In genomic region chr22:46563381-46564083, GRCh38 we compare ENCODE assay signal across 1 cellular context.
TF ChIP-seq lines count a peak whose summit lies in the region.

No MANE protein-coding gene starts in this region.

TF ChIP-seq in K562, 482 proteins besides CTCF, POLR2A, EP300 and RAD21 (continued from another document and continues in another):
- TF ChIP-seq JUND (IDR thresholded peaks at IDR 0.05; ENCODE audit: borderline replicate concordance, low read depth, low read length): no peak
- TF ChIP-seq JUND (tag; IDR thresholded peaks at IDR 0.05; ENCODE audit: borderline replicate concordance, low read depth, low read length): 0 out of 3 replicates have a peak, but pooled peaks have one; percentile 17
- no peak for TF ChIP-seq ZNF121 (CRISPR knock-in tag; conservative IDR thresholded peaks at IDR 0.05)
- no peak for TF ChIP-seq ZNF586 (CRISPR knock-in tag; conservative IDR thresholded peaks at IDR 0.05)
- TF ChIP-seq, protein P1, sequence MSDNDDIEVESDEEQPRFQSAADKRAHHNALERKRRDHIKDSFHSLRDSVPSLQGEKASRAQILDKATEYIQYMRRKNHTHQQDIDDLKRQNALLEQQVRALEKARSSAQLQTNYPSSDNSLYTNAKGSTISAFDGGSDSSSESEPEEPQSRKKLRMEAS (CRISPR knock-in tag; IDR thresholded peaks at IDR 0.05): peak; percentile 79; the same call in 1 of the 2 replicates
- no peak for TF ChIP-seq KAT7 (CRISPR knock-in tag; IDR thresholded peaks at IDR 0.05; ENCODE audit: borderline replicate concordance)
- no peak for TF ChIP-seq CHAMP1 (IDR thresholded peaks at IDR 0.05)
- TF ChIP-seq ZNF561 (CRISPR knock-in tag; conservative IDR thresholded peaks at IDR 0.05): no peak
- TF ChIP-seq CXXC5 (CRISPR knock-in tag; IDR thresholded peaks at IDR 0.05): 0 out of 2 replicates have a peak, but pooled peaks have one; percentile 28
- no peak for TF ChIP-seq CHD2 (IDR thresholded peaks at IDR 0.05; ENCODE audit: low read depth, low read length)
- TF ChIP-seq ZBTB33 (CRISPR knock-in tag; IDR thresholded peaks at IDR 0.05): peak; percentile 79
- TF ChIP-seq CBX2 (IDR thresholded peaks at IDR 0.05; ENCODE audit: insufficient read depth, low read length, poor library complexity, severe bottlenecking): no peak
- no peak for TF ChIP-seq STAT5A (IDR thresholded peaks at IDR 0.05; ENCODE audit: borderline replicate concordance, low read length)
- TF ChIP-seq CBX1 (IDR thresholded peaks at IDR 0.05; ENCODE audit: low read depth): no peak
- no peak for TF ChIP-seq MAFF (IDR thresholded peaks at IDR 0.05; ENCODE audit: low read length)
- peak; percentile 43; the same call in 1 of the 2 replicates for TF ChIP-seq RBFOX2 (IDR thresholded peaks at IDR 0.05; ENCODE audit: low read depth, low read length)
- TF ChIP-seq ARID3A (IDR thresholded peaks at IDR 0.05; ENCODE audit: borderline replicate concordance, low read depth, low read length): no peak
- TF ChIP-seq ZBTB1 (CRISPR knock-in tag; IDR thresholded peaks at IDR 0.05; ENCODE audit: borderline replicate concordance, low read depth): no peak
- TF ChIP-seq POLR3G (IDR thresholded peaks at IDR 0.05; ENCODE audit: extremely low read depth, insufficient read length, insufficient replicate concordance): no peak
- TF ChIP-seq MAZ (CRISPR knock-in tag; conservative IDR thresholded peaks at IDR 0.05 in 1 of 2, IDR thresholded peaks at IDR 0.05 in 1 of 2): 0 out of 4 replicates have a peak, but pooled peaks have one; percentile 16 to 24
- TF ChIP-seq, protein P2, sequence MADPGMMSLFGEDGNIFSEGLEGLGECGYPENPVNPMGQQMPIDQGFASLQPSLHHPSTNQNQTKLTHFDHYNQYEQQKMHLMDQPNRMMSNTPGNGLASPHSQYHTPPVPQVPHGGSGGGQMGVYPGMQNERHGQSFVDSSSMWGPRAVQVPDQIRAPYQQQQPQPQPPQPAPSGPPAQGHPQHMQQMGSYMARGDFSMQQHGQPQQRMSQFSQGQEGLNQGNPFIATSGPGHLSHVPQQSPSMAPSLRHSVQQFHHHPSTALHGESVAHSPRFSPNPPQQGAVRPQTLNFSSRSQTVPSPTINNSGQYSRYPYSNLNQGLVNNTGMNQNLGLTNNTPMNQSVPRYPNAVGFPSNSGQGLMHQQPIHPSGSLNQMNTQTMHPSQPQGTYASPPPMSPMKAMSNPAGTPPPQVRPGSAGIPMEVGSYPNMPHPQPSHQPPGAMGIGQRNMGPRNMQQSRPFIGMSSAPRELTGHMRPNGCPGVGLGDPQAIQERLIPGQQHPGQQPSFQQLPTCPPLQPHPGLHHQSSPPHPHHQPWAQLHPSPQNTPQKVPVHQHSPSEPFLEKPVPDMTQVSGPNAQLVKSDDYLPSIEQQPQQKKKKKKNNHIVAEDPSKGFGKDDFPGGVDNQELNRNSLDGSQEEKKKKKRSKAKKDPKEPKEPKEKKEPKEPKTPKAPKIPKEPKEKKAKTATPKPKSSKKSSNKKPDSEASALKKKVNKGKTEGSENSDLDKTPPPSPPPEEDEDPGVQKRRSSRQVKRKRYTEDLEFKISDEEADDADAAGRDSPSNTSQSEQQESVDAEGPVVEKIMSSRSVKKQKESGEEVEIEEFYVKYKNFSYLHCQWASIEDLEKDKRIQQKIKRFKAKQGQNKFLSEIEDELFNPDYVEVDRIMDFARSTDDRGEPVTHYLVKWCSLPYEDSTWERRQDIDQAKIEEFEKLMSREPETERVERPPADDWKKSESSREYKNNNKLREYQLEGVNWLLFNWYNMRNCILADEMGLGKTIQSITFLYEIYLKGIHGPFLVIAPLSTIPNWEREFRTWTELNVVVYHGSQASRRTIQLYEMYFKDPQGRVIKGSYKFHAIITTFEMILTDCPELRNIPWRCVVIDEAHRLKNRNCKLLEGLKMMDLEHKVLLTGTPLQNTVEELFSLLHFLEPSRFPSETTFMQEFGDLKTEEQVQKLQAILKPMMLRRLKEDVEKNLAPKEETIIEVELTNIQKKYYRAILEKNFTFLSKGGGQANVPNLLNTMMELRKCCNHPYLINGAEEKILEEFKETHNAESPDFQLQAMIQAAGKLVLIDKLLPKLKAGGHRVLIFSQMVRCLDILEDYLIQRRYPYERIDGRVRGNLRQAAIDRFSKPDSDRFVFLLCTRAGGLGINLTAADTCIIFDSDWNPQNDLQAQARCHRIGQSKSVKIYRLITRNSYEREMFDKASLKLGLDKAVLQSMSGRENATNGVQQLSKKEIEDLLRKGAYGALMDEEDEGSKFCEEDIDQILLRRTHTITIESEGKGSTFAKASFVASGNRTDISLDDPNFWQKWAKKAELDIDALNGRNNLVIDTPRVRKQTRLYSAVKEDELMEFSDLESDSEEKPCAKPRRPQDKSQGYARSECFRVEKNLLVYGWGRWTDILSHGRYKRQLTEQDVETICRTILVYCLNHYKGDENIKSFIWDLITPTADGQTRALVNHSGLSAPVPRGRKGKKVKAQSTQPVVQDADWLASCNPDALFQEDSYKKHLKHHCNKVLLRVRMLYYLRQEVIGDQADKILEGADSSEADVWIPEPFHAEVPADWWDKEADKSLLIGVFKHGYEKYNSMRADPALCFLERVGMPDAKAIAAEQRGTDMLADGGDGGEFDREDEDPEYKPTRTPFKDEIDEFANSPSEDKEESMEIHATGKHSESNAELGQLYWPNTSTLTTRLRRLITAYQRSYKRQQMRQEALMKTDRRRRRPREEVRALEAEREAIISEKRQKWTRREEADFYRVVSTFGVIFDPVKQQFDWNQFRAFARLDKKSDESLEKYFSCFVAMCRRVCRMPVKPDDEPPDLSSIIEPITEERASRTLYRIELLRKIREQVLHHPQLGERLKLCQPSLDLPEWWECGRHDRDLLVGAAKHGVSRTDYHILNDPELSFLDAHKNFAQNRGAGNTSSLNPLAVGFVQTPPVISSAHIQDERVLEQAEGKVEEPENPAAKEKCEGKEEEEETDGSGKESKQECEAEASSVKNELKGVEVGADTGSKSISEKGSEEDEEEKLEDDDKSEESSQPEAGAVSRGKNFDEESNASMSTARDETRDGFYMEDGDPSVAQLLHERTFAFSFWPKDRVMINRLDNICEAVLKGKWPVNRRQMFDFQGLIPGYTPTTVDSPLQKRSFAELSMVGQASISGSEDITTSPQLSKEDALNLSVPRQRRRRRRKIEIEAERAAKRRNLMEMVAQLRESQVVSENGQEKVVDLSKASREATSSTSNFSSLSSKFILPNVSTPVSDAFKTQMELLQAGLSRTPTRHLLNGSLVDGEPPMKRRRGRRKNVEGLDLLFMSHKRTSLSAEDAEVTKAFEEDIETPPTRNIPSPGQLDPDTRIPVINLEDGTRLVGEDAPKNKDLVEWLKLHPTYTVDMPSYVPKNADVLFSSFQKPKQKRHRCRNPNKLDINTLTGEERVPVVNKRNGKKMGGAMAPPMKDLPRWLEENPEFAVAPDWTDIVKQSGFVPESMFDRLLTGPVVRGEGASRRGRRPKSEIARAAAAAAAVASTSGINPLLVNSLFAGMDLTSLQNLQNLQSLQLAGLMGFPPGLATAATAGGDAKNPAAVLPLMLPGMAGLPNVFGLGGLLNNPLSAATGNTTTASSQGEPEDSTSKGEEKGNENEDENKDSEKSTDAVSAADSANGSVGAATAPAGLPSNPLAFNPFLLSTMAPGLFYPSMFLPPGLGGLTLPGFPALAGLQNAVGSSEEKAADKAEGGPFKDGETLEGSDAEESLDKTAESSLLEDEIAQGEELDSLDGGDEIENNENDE (IDR thresholded peaks at IDR 0.05; ENCODE audit: low read depth, low read length): no peak
- no peak for TF ChIP-seq ZFP36 (IDR thresholded peaks at IDR 0.05; ENCODE audit: low read depth, low read length, partially characterized antibody)
- TF ChIP-seq ZFX (CRISPR knock-in tag; IDR thresholded peaks at IDR 0.05): peak; percentile 34
- no peak for TF ChIP-seq TCF3 (CRISPR knock-in tag; IDR thresholded peaks at IDR 0.05)
- TF ChIP-seq PURB (CRISPR knock-in tag; IDR thresholded peaks at IDR 0.05; ENCODE audit: low read depth): no peak
- TF ChIP-seq FOS (IDR thresholded peaks at IDR 0.05; ENCODE audit: extremely low read depth, insufficient read length): no peak
- TF ChIP-seq HDAC2 (IDR thresholded peaks at IDR 0.05): no peak
- TF ChIP-seq DDX20 (tag; IDR thresholded peaks at IDR 0.05; ENCODE audit: low read depth): no peak
- TF ChIP-seq, protein P3, sequence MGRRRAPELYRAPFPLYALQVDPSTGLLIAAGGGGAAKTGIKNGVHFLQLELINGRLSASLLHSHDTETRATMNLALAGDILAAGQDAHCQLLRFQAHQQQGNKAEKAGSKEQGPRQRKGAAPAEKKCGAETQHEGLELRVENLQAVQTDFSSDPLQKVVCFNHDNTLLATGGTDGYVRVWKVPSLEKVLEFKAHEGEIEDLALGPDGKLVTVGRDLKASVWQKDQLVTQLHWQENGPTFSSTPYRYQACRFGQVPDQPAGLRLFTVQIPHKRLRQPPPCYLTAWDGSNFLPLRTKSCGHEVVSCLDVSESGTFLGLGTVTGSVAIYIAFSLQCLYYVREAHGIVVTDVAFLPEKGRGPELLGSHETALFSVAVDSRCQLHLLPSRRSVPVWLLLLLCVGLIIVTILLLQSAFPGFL (CRISPR knock-in tag; IDR thresholded peaks at IDR 0.05): no peak
- TF ChIP-seq ZNF830 (CRISPR knock-in tag; IDR thresholded peaks at IDR 0.05): no peak
- no peak for TF ChIP-seq RFX1 (IDR thresholded peaks at IDR 0.05)
- TF ChIP-seq ZFPM2 (CRISPR knock-in tag; IDR thresholded peaks at IDR 0.05): no peak
- no peak for TF ChIP-seq PPARD (CRISPR knock-in tag; IDR thresholded peaks at IDR 0.05)
- TF ChIP-seq BMI1 (IDR thresholded peaks at IDR 0.05; ENCODE audit: low read length): no peak
- TF ChIP-seq NR2F6 (CRISPR knock-in tag; IDR thresholded peaks at IDR 0.05): no peak
- no peak for TF ChIP-seq ELF2 (CRISPR knock-in tag; IDR thresholded peaks at IDR 0.05)
- no peak for TF ChIP-seq ARHGAP35 (IDR thresholded peaks at IDR 0.05; ENCODE audit: partially characterized antibody)
- no peak for TF ChIP-seq PML (IDR thresholded peaks at IDR 0.05; ENCODE audit: low read length)
- TF ChIP-seq NRF1 (conservative IDR thresholded peaks at IDR 0.05 in 1 of 2, IDR thresholded peaks at IDR 0.05 in 1 of 2): no peak
- TF ChIP-seq USF2 (CRISPR knock-in tag; IDR thresholded peaks at IDR 0.05): peak; percentile 65
- TF ChIP-seq MYC (IDR thresholded peaks at IDR 0.05; ENCODE audit: low read depth, low read length): 0 out of 2 replicates have a peak, but pooled peaks have one; percentile 8
- TF ChIP-seq MYC (CRISPR knock-in tag; IDR thresholded peaks at IDR 0.05; ENCODE audit: borderline replicate concordance, low read depth): no peak
- no peak for TF ChIP-seq TAL1 (IDR thresholded peaks at IDR 0.05)
- TF ChIP-seq CREB3L1 (IDR thresholded peaks at IDR 0.05; ENCODE audit: borderline replicate concordance, low read depth): peak; percentile 52; the same call in 1 of the 2 replicates
